Comparison of ENCODE assay signal across 8 cellular contexts in the genomic region with DNA sequence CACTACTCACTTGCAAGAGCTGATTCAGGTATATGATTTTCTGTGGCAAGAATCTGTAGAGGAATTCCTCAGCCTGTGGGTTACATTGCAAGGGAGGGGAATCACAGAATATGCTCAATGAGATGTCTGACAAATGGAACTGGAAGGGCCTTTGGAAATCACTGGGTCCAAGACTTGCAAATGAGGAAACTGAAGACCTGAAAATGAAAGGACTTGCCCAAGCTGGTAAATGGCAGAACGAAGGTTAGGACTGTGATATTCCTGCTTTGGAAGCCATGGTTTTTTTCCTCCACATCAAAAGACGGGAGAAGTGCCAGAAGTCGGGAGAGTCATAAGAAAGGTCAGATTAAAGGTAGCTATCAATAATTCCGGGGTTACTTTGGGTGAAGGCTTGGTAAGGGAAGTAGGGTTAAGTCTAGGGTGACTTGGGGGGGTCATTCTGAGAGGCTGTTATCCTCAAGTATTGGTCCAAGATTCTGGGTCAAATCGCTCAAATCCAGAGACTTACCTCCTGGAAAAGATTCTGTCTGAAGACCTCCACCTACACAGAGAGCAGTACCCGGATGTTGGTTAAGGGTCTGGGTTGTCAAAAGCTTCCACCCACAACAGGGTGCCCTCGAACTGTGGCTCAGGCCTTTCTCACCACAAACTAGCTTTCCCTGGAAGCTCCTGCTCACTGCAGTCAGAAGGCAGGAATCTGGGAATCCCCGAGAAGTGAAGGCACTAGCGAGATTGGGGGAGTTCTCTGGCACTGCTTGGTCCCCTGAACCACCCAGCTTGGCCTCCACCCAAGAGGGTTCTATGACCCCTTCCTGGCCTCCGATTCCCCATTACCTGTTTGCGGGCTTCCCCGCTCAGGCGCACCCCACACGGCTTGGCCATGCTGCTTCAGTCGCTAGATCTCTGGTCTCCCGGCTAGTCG. TPM values are rescaled to one million over a fixed set of nuclear protein-coding genes. Genes with fewer than 3 reads are reported as not detected.
DNase-seq lines count a peak whose midpoint lies in the region; ATAC-seq and TF ChIP-seq lines count a peak whose summit lies in the region.

PSME2 (minus strand) TSS at position 911 of the 922 bp plus-strand sequence; CDS start at position 882, 29 bp downstream.

- no peak for TF ChIP-seq CTCF in endothelial cell (IDR thresholded peaks at IDR 0.05; ENCODE audit: unreplicated experiment)

- ATAC-seq in HG02973 (IDR thresholded peaks at IDR 0.05; ENCODE audit: unreplicated experiment): no peak

- H3K4me1 Mint-ChIP-seq in endothelial cell (ENCODE audit: unreplicated experiment): peaks cover 27% of the 10 kb centered on the region

- H3K27ac Mint-ChIP-seq in endothelial cell (ENCODE audit: unreplicated experiment): peak within 1 kb of the TSS; percentile 84

- peaks cover 31% of the 10 kb centered on the region for H3K36me3 Mint-ChIP-seq in endothelial cell (ENCODE audit: low read depth, unreplicated experiment)

- peaks cover 17% of the 10 kb centered on the region for H3K27me3 Mint-ChIP-seq in endothelial cell (ENCODE audit: unreplicated experiment)

- no peaks in the 10 kb centered on the region for H3K9me3 Mint-ChIP-seq in endothelial cell (ENCODE audit: unreplicated experiment)

- peak within 1 kb of the TSS; percentile 96 for H3K4me3 Mint-ChIP-seq in endothelial cell (ENCODE audit: unreplicated experiment)

- DNase-seq in NCI-H748 (lab: John Stamatoyannopoulos, UW; ENCODE audit: unreplicated experiment): peak; percentile 63
- no peak for DNase-seq in NCI-H748 treated with DMSO at 0.1 percent for 48 hours (lab: John Stamatoyannopoulos, UW)
- peak; percentile 71 for DNase-seq in RKO (ENCODE audit: low spot score)
- DNase-seq in endothelial cell (ENCODE audit: low spot score): no peak
- DNase-seq in myocyte (ENCODE audit: low read depth): no peak
- DNase-seq in NCI-H1694 (lab: John Stamatoyannopoulos, UW): no peak
- DNase-seq in DMS153 (lab: John Stamatoyannopoulos, UW): no peak

RNA-seq across cellular contexts. Expression of gene PSME2, which starts in this region (rescaled TPM):
- total RNA-seq in endothelial cell (ENCODE audit: unreplicated experiment) (73.6 TPM), myocyte (107 and 129 TPM in 2 replicates)
- 130 TPM for polyA plus RNA-seq in myocyte (2012)

Comparison
In these comparisons a context has a peak if more than half of its experiments do, and no peak if none do; other contexts are left out.
1. DNase-seq: peak in NCI-H748 (single experiment) and RKO (single experiment); none in NCI-H748 treated with DMSO at 0.1 percent for 48 hours (single experiment), endothelial cell (single experiment), myocyte (single experiment), NCI-H1694 (single experiment) and DMS153 (single experiment).